9 cellular contexts compared by ENCODE assay signal in genomic region chr17:43900858-43901754, GRCh38. TPM values are rescaled to one million over a fixed set of nuclear protein-coding genes. Genes with fewer than 3 reads are reported as not detected.
DNase-seq lines count a peak whose midpoint lies in the region; ATAC-seq, FAIRE-seq and TF ChIP-seq lines count a peak whose summit lies in the region.
"Had no signal": no experiment of that assay in that cellular context is flagged by ENCODE, and none has a peak within 500 bp of the region (broad histone marks: within the 10 kb centered on the region; RNA-seq: fewer than 3 reads in every experiment).

No MANE protein-coding gene starts in this region.

- POLR2A ChIA-PET in HepG2 (lab: Yijun Ruan, JAX): no interaction called here

- WGBS in HepG2 (ENCODE audit: low lambda C conversion rate): 26% methylated on average over 13 of the region's 13 CpGs

- no peaks in the 10 kb centered on the region for H3K9me3 Mint-ChIP-seq in activated naive CD4-positive, alpha-beta T cell treated with anti-CD3 and anti-CD28 coated beads for 36 hours
- H3K9me3 Mint-ChIP-seq in activated T-helper 17 cell treated with anti-CD3 and anti-CD28 coated beads, Interleukin-2, amount 50 U/mL, for 72 hours: no peaks in the 10 kb centered on the region
- no peaks in the 10 kb centered on the region for H3K9me3 Mint-ChIP-seq in type B pancreatic cell

- peaks cover 10% of the 10 kb centered on the region for H3K4me1 Mint-ChIP-seq in activated naive CD4-positive, alpha-beta T cell treated with anti-CD3 and anti-CD28 coated beads for 36 hours (ENCODE audit: low read depth)
- peaks cover 8% of the 10 kb centered on the region for H3K4me1 Mint-ChIP-seq in activated T-helper 17 cell treated with anti-CD3 and anti-CD28 coated beads, Interleukin-2, amount 50 U/mL, for 72 hours
- peaks cover 25% of the 10 kb centered on the region for H3K4me1 Mint-ChIP-seq in type B pancreatic cell (ENCODE audit: unreplicated experiment)

- H4K20me1 ChIP-seq in HepG2 (ENCODE audit: insufficient read depth, low read length): peaks cover 2% of the 10 kb centered on the region; the same call in 1 of the 2 replicates

- no peak for DNase-seq in activated naive CD4-positive, alpha-beta T cell treated with anti-CD3 and anti-CD28 coated beads for 36 hours
- DNase-seq in activated naive CD4-positive, alpha-beta T cell treated with anti-CD3 and anti-CD28 coated beads, Interleukin-2, amount 50 U/mL, for 16 hours: no peak
- DNase-seq in HepG2 (ENCODE audit: low spot score) (no peak), type B pancreatic cell (ENCODE audit: extremely low spot score, unreplicated experiment) (no peak), MV-4-11 (lab: John Stamatoyannopoulos, UW) (no peak)

- no peak for TF ChIP-seq CTCF in HepG2 (CRISPR knock-in tag; IDR thresholded peaks at IDR 0.05)
- no peak for TF ChIP-seq CTCF in type B pancreatic cell (conservative IDR thresholded peaks at IDR 0.05)

- peaks cover 2% of the 10 kb centered on the region for H3K36me3 Mint-ChIP-seq in activated naive CD4-positive, alpha-beta T cell treated with anti-CD3 and anti-CD28 coated beads for 36 hours (ENCODE audit: low read depth)
- H3K36me3 Mint-ChIP-seq in activated T-helper 17 cell treated with anti-CD3 and anti-CD28 coated beads, Interleukin-2, amount 50 U/mL, for 72 hours (ENCODE audit: low read depth): no peaks in the 10 kb centered on the region
- no peaks in the 10 kb centered on the region for H3K36me3 Mint-ChIP-seq in type B pancreatic cell

- no TSS peak for BruUV-seq in HepG2 (replicated peaks; lab: Mats Ljungman, UMichigan)

- in situ Hi-C loops in HepG2 (cut with HindIII; ENCODE audit: extremely low pct_ligation_motif_present, low pct_unique_long_range_greater_than_20kb): no loop called here

- no peaks in the 10 kb centered on the region for H3K79me2 ChIP-seq in HepG2 (ENCODE audit: insufficient read depth, low read length)

- FAIRE-seq in HepG2 (lab: Jason Lieb, UNC): no peak

- TF ChIP-seq EP300 in HepG2 (IDR thresholded peaks at IDR 0.05; ENCODE audit: low read depth in 2 of 2, low read length in 2 of 2) (no peak), HepG2 (CRISPR knock-in tag; IDR thresholded peaks at IDR 0.05; ENCODE audit: borderline replicate concordance) (no peak)

- no peaks in the 10 kb centered on the region for H3K9me3 ChIP-seq in HepG2 (ENCODE audit: low read length)

- intact Hi-C loops in activated naive CD4-positive, alpha-beta T cell treated with anti-CD3 and anti-CD28 coated beads for 36 hours (cut with micrococcal nuclease): no loop called here
- intact Hi-C loops in HepG2 (cut with micrococcal nuclease; ENCODE audit: unreplicated experiment): no loop called here

- TF ChIP-seq RAD21 in HepG2 (CRISPR knock-in tag; IDR thresholded peaks at IDR 0.05): no peak

- CTCF ChIA-PET in activated naive CD4-positive, alpha-beta T cell treated with anti-CD3 and anti-CD28 coated beads for 36 hours (lab: Charles Lee): interaction anchor here (2.5 kb wide), 1 partner anchor 9 kb away, joined by 11 read pairs; no protein-coding TSS in a partner anchor
- CTCF ChIA-PET in HepG2 (lab: Yijun Ruan, JAX; ENCODE audit: low intra/inter-chr PET ratio, low total read pairs): no interaction called here

- no peak for ATAC-seq in activated T-helper 17 cell treated with anti-CD3 and anti-CD28 coated beads, Interleukin-2, amount 50 U/mL, for 72 hours (replicated peaks)
- ATAC-seq in HepG2 (no peak), GM21619 (IDR thresholded peaks at IDR 0.05; ENCODE audit: unreplicated experiment) (no peak), HG02588 (IDR thresholded peaks at IDR 0.05; ENCODE audit: unreplicated experiment) (no peak)

- peak overlapping the region in 1 of 3 experiments; percentile 51; a peak in 1 of 6 replicates for H3K4me3 ChIP-seq in HepG2 (replicated peaks in 1 of 3; ENCODE audit: insufficient read depth in 1 of 3, low read depth in 2 of 3, low read length in 3 of 3)

- H3K27me3 Mint-ChIP-seq in activated naive CD4-positive, alpha-beta T cell treated with anti-CD3 and anti-CD28 coated beads for 36 hours (ENCODE audit: low read depth): no peaks in the 10 kb centered on the region
- peaks cover 20% of the 10 kb centered on the region for H3K27me3 Mint-ChIP-seq in activated T-helper 17 cell treated with anti-CD3 and anti-CD28 coated beads, Interleukin-2, amount 50 U/mL, for 72 hours
- H3K27me3 Mint-ChIP-seq in type B pancreatic cell: peaks cover 24% of the 10 kb centered on the region

- peak overlapping the region; percentile 79 for H3K4me3 Mint-ChIP-seq in activated naive CD4-positive, alpha-beta T cell treated with anti-CD3 and anti-CD28 coated beads for 36 hours
- H3K4me3 Mint-ChIP-seq in activated T-helper 17 cell treated with anti-CD3 and anti-CD28 coated beads, Interleukin-2, amount 50 U/mL, for 72 hours: peak overlapping the region; percentile 74
- peak overlapping the region; percentile 89 for H3K4me3 Mint-ChIP-seq in type B pancreatic cell

- peaks cover 15 to 79% of the 10 kb centered on the region in 2 experiments for H3K27me3 ChIP-seq in HepG2 (ENCODE audit: control insufficient read depth in 1 of 2, insufficient read depth in 2 of 2, low read length in 2 of 2)

- no peak for TF ChIP-seq POLR2A in HepG2 (IDR thresholded peaks at IDR 0.05; ENCODE audit: insufficient read depth in 1 of 2, low read depth in 2 of 2, low read length in 2 of 2)

- H3K4me2 ChIP-seq in HepG2 (ENCODE audit: low read depth, low read length): peak overlapping the region; percentile 32

- H3K27ac ChIP-seq in HepG2 (ENCODE audit: extremely low read length, insufficient read depth, low read length): no peak overlapping the region

- H3K27ac Mint-ChIP-seq in activated naive CD4-positive, alpha-beta T cell treated with anti-CD3 and anti-CD28 coated beads for 36 hours: no peak overlapping the region
- no peak overlapping the region for H3K27ac Mint-ChIP-seq in activated T-helper 17 cell treated with anti-CD3 and anti-CD28 coated beads, Interleukin-2, amount 50 U/mL, for 72 hours
- no peak overlapping the region for H3K27ac Mint-ChIP-seq in type B pancreatic cell

- no peaks in the 10 kb centered on the region for H3K36me3 ChIP-seq in HepG2 (replicated peaks in 1 of 2; ENCODE audit: control insufficient read depth in 1 of 2, insufficient read depth in 2 of 2, low read length in 2 of 2)

- H3K9ac ChIP-seq in HepG2 (ENCODE audit: insufficient read depth, low read depth, low read length): no peak overlapping the region

- no peak overlapping the region for H2AFZ ChIP-seq in HepG2 (ENCODE audit: low read length)

- H3K4me1 ChIP-seq in HepG2 (ENCODE audit: insufficient read depth, low read length): peaks cover 17% of the 10 kb centered on the region

RNA-seq across cellular contexts. Expression of gene MPP2, which starts 6.2 kb away (rescaled TPM):
- 1 to 10 TPM; 2.3 to 2.5 TPM for total RNA-seq in activated naive CD4-positive, alpha-beta T cell treated with anti-CD3 and anti-CD28 coated beads for 36 hours
- total RNA-seq in activated T-helper 17 cell treated with anti-CD3 and anti-CD28 coated beads, Interleukin-2, amount 50 U/mL, for 72 hours: 1 to 10 TPM; 1.3 to 3.3 TPM
- total RNA-seq in HepG2 (2016; rRNA removed; fragmentation: Illumina TruSeq; extraction: Trizol) (0.20 and 0.44 TPM in 2 replicates), type B pancreatic cell (ENCODE audit: low replicate concordance) (5.2 and 18.5 TPM in 2 replicates)
- 0.18 and 0.30 TPM in 2 replicates for total RNA-seq in HepG2 (2016; cell fraction: cytosol; rRNA removed; fragmentation: Illumina TruSeq; extraction: Trizol; ENCODE audit: low read depth)
- 0.02 and 0.10 TPM in 2 replicates for total RNA-seq in HepG2 (2016; cell fraction: insoluble cytoplasmic fraction; rRNA removed; fragmentation: Illumina TruSeq; extraction: Trizol)
- 0.06 and 0.07 TPM in 2 replicates for total RNA-seq in HepG2 (2016; cell fraction: membrane; rRNA removed; fragmentation: Illumina TruSeq; extraction: Trizol)
- 0.25 TPM in 1 of 2 replicates, not detected in the other for total RNA-seq in HepG2 (2016; cell fraction: nucleus; rRNA removed; fragmentation: Illumina TruSeq; extraction: Trizol)
- polyA plus RNA-seq in HepG2 (2011; rRNA removed): 1.7 and 2.2 TPM in 2 replicates
- 1.6 TPM in 2 replicates for polyA plus RNA-seq in HepG2 (2011; cell fraction: cytosol; rRNA removed)
- 3.8 and 4.9 TPM in 2 replicates for polyA plus RNA-seq in HepG2 (2011; cell fraction: nucleus; rRNA removed)
- polyA plus RNA-seq in HepG2 (2012): 0.62 and 0.99 TPM in 2 replicates
- not detected in 2 replicates for polyA plus RNA-seq in HepG2 (2016; cell fraction: cytosol; fragmentation: Illumina TruSeq; extraction: Trizol; ENCODE audit: low read depth)
- 0.19 and 0.20 TPM in 2 replicates for polyA plus RNA-seq in HepG2 (2016; cell fraction: insoluble cytoplasmic fraction; fragmentation: Illumina TruSeq; extraction: Trizol; ENCODE audit: low read depth)
- polyA plus RNA-seq in HepG2 (2016; cell fraction: membrane; fragmentation: Illumina TruSeq; extraction: Trizol; ENCODE audit: low read depth): 0.05 TPM in 1 of 2 replicates, not detected in the other
- polyA plus RNA-seq in HepG2 (2016; cell fraction: nucleus; fragmentation: Illumina TruSeq; extraction: Trizol; ENCODE audit: insufficient read depth, low read depth): 0.15 and 0.18 TPM in 2 replicates
- 3.3 and 19.7 TPM in 2 replicates for polyA minus RNA-seq in HepG2 (2011; rRNA and poly(A)+ RNA removed; ENCODE audit: low replicate concordance)
- 1.1 and 2.0 TPM in 2 replicates for polyA minus RNA-seq in HepG2 (2011; cell fraction: cytosol; rRNA and poly(A)+ RNA removed)
- polyA minus RNA-seq in HepG2 (2011; cell fraction: nucleus; rRNA and poly(A)+ RNA removed): 1.5 and 3.2 TPM in 2 replicates

RNA-seq across cellular contexts. Expression of gene PPY, which starts 41.2 kb away (rescaled TPM):
- total RNA-seq in activated naive CD4-positive, alpha-beta T cell treated with anti-CD3 and anti-CD28 coated beads for 36 hours: not detected
- 1 to 10 TPM in 1 of 2 donors, under 1 TPM in 1; 0.90 to 1.9 TPM for total RNA-seq in activated T-helper 17 cell treated with anti-CD3 and anti-CD28 coated beads, Interleukin-2, amount 50 U/mL, for 72 hours
- not detected in 2 replicates for total RNA-seq in HepG2 (2016; rRNA removed; fragmentation: Illumina TruSeq; extraction: Trizol)
- total RNA-seq in HepG2 (2016; cell fraction: cytosol; rRNA removed; fragmentation: Illumina TruSeq; extraction: Trizol; ENCODE audit: low read depth): not detected in 2 replicates
- total RNA-seq in HepG2 (2016; cell fraction: insoluble cytoplasmic fraction; rRNA removed; fragmentation: Illumina TruSeq; extraction: Trizol): not detected in 2 replicates
- not detected in 2 replicates for total RNA-seq in HepG2 (2016; cell fraction: membrane; rRNA removed; fragmentation: Illumina TruSeq; extraction: Trizol)
- total RNA-seq in HepG2 (2016; cell fraction: nucleus; rRNA removed; fragmentation: Illumina TruSeq; extraction: Trizol): not detected in 2 replicates
- not detected in 2 replicates for polyA plus RNA-seq in HepG2 (2011; rRNA removed)
- polyA plus RNA-seq in HepG2 (2011; cell fraction: cytosol; rRNA removed): 0.21 TPM in 1 of 2 replicates, not detected in the other
- polyA plus RNA-seq in HepG2 (2011; cell fraction: nucleus; rRNA removed): not detected in 2 replicates
- polyA plus RNA-seq in HepG2 (2012): not detected in 2 replicates
- not detected in 2 replicates for polyA plus RNA-seq in HepG2 (2016; cell fraction: cytosol; fragmentation: Illumina TruSeq; extraction: Trizol; ENCODE audit: low read depth)
- not detected in 2 replicates for polyA plus RNA-seq in HepG2 (2016; cell fraction: insoluble cytoplasmic fraction; fragmentation: Illumina TruSeq; extraction: Trizol; ENCODE audit: low read depth)
- polyA plus RNA-seq in HepG2 (2016; cell fraction: membrane; fragmentation: Illumina TruSeq; extraction: Trizol; ENCODE audit: low read depth): not detected in 2 replicates
- not detected in 2 replicates for polyA plus RNA-seq in HepG2 (2016; cell fraction: nucleus; fragmentation: Illumina TruSeq; extraction: Trizol; ENCODE audit: insufficient read depth, low read depth)
- polyA minus RNA-seq in HepG2 (2011; rRNA and poly(A)+ RNA removed; ENCODE audit: low replicate concordance): not detected in 2 replicates
- polyA minus RNA-seq in HepG2 (2011; cell fraction: cytosol; rRNA and poly(A)+ RNA removed): not detected in 2 replicates
- polyA minus RNA-seq in HepG2 (2011; cell fraction: nucleus; rRNA and poly(A)+ RNA removed): not detected in 2 replicates
- total RNA-seq in type B pancreatic cell (ENCODE audit: low replicate concordance): 29.8 and 65.9 TPM in 2 replicates
- total RNA-seq: lung microvascular endothelial cell had no signal

RNA-seq across cellular contexts. Expression of gene PYY, which starts 52.6 kb away (rescaled TPM):
- total RNA-seq in activated naive CD4-positive, alpha-beta T cell treated with anti-CD3 and anti-CD28 coated beads for 36 hours: not detected
- not detected for total RNA-seq in activated T-helper 17 cell treated with anti-CD3 and anti-CD28 coated beads, Interleukin-2, amount 50 U/mL, for 72 hours
- total RNA-seq in HepG2 (2016; rRNA removed; fragmentation: Illumina TruSeq; extraction: Trizol) (not detected in 2 replicates), type B pancreatic cell (ENCODE audit: low replicate concordance) (2.3 and 3.5 TPM in 2 replicates)
- total RNA-seq in HepG2 (2016; cell fraction: cytosol; rRNA removed; fragmentation: Illumina TruSeq; extraction: Trizol; ENCODE audit: low read depth): not detected in 2 replicates
- not detected in 2 replicates for total RNA-seq in HepG2 (2016; cell fraction: insoluble cytoplasmic fraction; rRNA removed; fragmentation: Illumina TruSeq; extraction: Trizol)
- total RNA-seq in HepG2 (2016; cell fraction: membrane; rRNA removed; fragmentation: Illumina TruSeq; extraction: Trizol): not detected in 2 replicates
- total RNA-seq in HepG2 (2016; cell fraction: nucleus; rRNA removed; fragmentation: Illumina TruSeq; extraction: Trizol): not detected in 2 replicates
- polyA plus RNA-seq in HepG2 (2011; rRNA removed): 0.24 and 0.25 TPM in 2 replicates
- polyA plus RNA-seq in HepG2 (2011; cell fraction: cytosol; rRNA removed): 0.21 and 0.30 TPM in 2 replicates
- polyA plus RNA-seq in HepG2 (2011; cell fraction: nucleus; rRNA removed): 1.1 and 1.2 TPM in 2 replicates
- polyA plus RNA-seq in HepG2 (2012): 0.32 TPM in 1 of 2 replicates, not detected in the other
- polyA plus RNA-seq in HepG2 (2016; cell fraction: cytosol; fragmentation: Illumina TruSeq; extraction: Trizol; ENCODE audit: low read depth): not detected in 2 replicates
- not detected in 2 replicates for polyA plus RNA-seq in HepG2 (2016; cell fraction: insoluble cytoplasmic fraction; fragmentation: Illumina TruSeq; extraction: Trizol; ENCODE audit: low read depth)
- polyA plus RNA-seq in HepG2 (2016; cell fraction: membrane; fragmentation: Illumina TruSeq; extraction: Trizol; ENCODE audit: low read depth): not detected in 2 replicates
- polyA plus RNA-seq in HepG2 (2016; cell fraction: nucleus; fragmentation: Illumina TruSeq; extraction: Trizol; ENCODE audit: insufficient read depth, low read depth): not detected in 2 replicates
- not detected in 2 replicates for polyA minus RNA-seq in HepG2 (2011; rRNA and poly(A)+ RNA removed; ENCODE audit: low replicate concordance)
- not detected in 2 replicates for polyA minus RNA-seq in HepG2 (2011; cell fraction: cytosol; rRNA and poly(A)+ RNA removed)
- polyA minus RNA-seq in HepG2 (2011; cell fraction: nucleus; rRNA and poly(A)+ RNA removed): not detected in 2 replicates
- total RNA-seq: lung microvascular endothelial cell had no signal

RNA-seq across cellular contexts. Expression of gene CD300LG, which starts 54.1 kb away (rescaled TPM):
- not detected for total RNA-seq in activated naive CD4-positive, alpha-beta T cell treated with anti-CD3 and anti-CD28 coated beads for 36 hours
- not detected for total RNA-seq in activated T-helper 17 cell treated with anti-CD3 and anti-CD28 coated beads, Interleukin-2, amount 50 U/mL, for 72 hours
- total RNA-seq in HepG2 (2016; rRNA removed; fragmentation: Illumina TruSeq; extraction: Trizol) (not detected in 2 replicates), type B pancreatic cell (ENCODE audit: low replicate concordance) (not detected in 2 replicates)
- not detected in 2 replicates for total RNA-seq in HepG2 (2016; cell fraction: cytosol; rRNA removed; fragmentation: Illumina TruSeq; extraction: Trizol; ENCODE audit: low read depth)
- total RNA-seq in HepG2 (2016; cell fraction: insoluble cytoplasmic fraction; rRNA removed; fragmentation: Illumina TruSeq; extraction: Trizol): not detected in 2 replicates
- not detected in 2 replicates for total RNA-seq in HepG2 (2016; cell fraction: membrane; rRNA removed; fragmentation: Illumina TruSeq; extraction: Trizol)
- not detected in 2 replicates for total RNA-seq in HepG2 (2016; cell fraction: nucleus; rRNA removed; fragmentation: Illumina TruSeq; extraction: Trizol)
- polyA plus RNA-seq in HepG2 (2011; rRNA removed): not detected in 2 replicates
- polyA plus RNA-seq in HepG2 (2011; cell fraction: cytosol; rRNA removed): not detected in 2 replicates
- not detected in 2 replicates for polyA plus RNA-seq in HepG2 (2011; cell fraction: nucleus; rRNA removed)
- not detected in 2 replicates for polyA plus RNA-seq in HepG2 (2012)
- not detected in 2 replicates for polyA plus RNA-seq in HepG2 (2016; cell fraction: cytosol; fragmentation: Illumina TruSeq; extraction: Trizol; ENCODE audit: low read depth)
- polyA plus RNA-seq in HepG2 (2016; cell fraction: insoluble cytoplasmic fraction; fragmentation: Illumina TruSeq; extraction: Trizol; ENCODE audit: low read depth): not detected in 2 replicates
- polyA plus RNA-seq in HepG2 (2016; cell fraction: membrane; fragmentation: Illumina TruSeq; extraction: Trizol; ENCODE audit: low read depth): not detected in 2 replicates
- not detected in 2 replicates for polyA plus RNA-seq in HepG2 (2016; cell fraction: nucleus; fragmentation: Illumina TruSeq; extraction: Trizol; ENCODE audit: insufficient read depth, low read depth)
- polyA minus RNA-seq in HepG2 (2011; rRNA and poly(A)+ RNA removed; ENCODE audit: low replicate concordance): not detected in 2 replicates
- polyA minus RNA-seq in HepG2 (2011; cell fraction: cytosol; rRNA and poly(A)+ RNA removed): not detected in 2 replicates
- not detected in 2 replicates for polyA minus RNA-seq in HepG2 (2011; cell fraction: nucleus; rRNA and poly(A)+ RNA removed)
- total RNA-seq: lung microvascular endothelial cell had no signal

Comparison
In these comparisons a context has a peak if more than half of its experiments do, and no peak if none do; other contexts are left out.
1. RNA of gene PPY, which starts 41.2 kb away (total RNA-seq): 29.8 to 65.9 TPM in type B pancreatic cell; 0.90 to 1.9 TPM in activated T-helper 17 cell treated with anti-CD3 and anti-CD28 coated beads, Interleukin-2, amount 50 U/mL, for 72 hours, not detected in activated naive CD4-positive, alpha-beta T cell treated with anti-CD3 and anti-CD28 coated beads for 36 hours and not detected in HepG2; every median in the first group is over 10 times any median in the second.
2. Peak in every context shown above with its lines, with median percentiles within 50 percentile points of each other: H3K4me3 Mint-ChIP-seq.